In the genomic region with DNA sequence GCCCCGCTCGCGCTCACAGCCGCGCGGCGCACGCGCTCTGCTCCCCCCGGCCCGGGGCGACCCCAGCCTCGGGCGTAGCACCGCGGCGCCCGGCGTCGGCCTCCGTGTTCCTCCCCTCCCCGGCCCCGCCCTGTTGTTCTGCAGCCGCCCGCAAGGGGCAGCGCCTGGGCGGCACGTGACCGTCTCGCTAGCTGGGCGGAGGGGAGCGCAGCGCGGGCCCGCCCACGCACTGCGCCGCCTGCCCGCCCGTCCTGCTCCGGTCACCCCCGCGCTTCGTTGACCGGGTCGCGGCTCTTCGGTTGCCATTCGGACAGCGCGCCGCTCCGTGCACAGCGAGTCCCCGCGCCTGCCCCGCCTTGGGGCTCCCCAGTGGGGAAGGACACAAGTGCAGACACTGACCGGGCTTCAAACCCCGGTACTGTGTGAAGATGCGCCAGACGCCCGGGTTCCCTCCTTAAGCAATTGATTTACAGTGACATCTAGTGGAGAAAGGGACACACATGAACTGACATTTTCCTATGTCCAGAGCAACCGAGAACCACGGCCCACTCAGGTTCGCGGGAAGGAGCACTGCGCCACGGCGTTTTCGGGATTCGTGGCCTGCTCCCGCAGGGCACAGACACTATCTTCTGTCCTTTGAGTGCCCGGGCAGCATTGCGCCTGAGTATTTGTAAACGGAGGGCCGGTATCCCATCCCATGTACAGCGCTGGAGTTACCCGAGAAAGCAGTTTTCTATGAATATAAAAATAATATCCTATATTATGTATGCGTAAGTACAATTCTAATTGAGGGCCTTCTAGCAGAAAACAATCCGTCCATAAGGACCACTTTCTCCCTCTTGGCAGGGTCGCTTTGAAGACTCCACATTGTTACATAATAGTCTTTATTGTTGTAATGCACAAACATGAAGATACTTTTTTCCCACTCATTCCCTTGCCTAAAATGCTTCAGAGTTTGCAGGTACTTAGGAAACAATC, we compare ENCODE assay signal across 1 cellular context.
TF ChIP-seq lines count a peak whose summit lies in the region.

No MANE protein-coding gene starts in this region.

TF ChIP-seq in K562, 482 proteins besides CTCF, POLR2A, EP300 and RAD21 (continued from another document and continues in another):
- TF ChIP-seq ETS1 (conservative IDR thresholded peaks at IDR 0.05; ENCODE audit: control insufficient read depth, low read depth, low read length) = peak; percentile 17; the same call in 1 of the 2 replicates
- TF ChIP-seq HCFC1 (IDR thresholded peaks at IDR 0.05; ENCODE audit: low read depth, low read length) = peak; percentile 52; the same call in 1 of the 2 replicates
- TF ChIP-seq, protein P1, sequence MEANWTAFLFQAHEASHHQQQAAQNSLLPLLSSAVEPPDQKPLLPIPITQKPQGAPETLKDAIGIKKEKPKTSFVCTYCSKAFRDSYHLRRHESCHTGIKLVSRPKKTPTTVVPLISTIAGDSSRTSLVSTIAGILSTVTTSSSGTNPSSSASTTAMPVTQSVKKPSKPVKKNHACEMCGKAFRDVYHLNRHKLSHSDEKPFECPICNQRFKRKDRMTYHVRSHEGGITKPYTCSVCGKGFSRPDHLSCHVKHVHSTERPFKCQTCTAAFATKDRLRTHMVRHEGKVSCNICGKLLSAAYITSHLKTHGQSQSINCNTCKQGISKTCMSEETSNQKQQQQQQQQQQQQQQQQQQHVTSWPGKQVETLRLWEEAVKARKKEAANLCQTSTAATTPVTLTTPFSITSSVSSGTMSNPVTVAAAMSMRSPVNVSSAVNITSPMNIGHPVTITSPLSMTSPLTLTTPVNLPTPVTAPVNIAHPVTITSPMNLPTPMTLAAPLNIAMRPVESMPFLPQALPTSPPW (CRISPR knock-in tag; IDR thresholded peaks at IDR 0.05) = peak; percentile 97
- TF ChIP-seq ZNF511 (CRISPR knock-in tag; IDR thresholded peaks at IDR 0.05) = peak; percentile 77
- TF ChIP-seq ZBTB11 (CRISPR knock-in tag; IDR thresholded peaks at IDR 0.05) = peak in 1 of 3 experiments; percentile 53; a peak in 2 of 6 replicates
- peak; percentile 90 for TF ChIP-seq SP1 (CRISPR knock-in tag; IDR thresholded peaks at IDR 0.05)
- no peak for TF ChIP-seq SREBF1 (IDR thresholded peaks at IDR 0.05; ENCODE audit: borderline replicate concordance, low read depth, low read length)
- TF ChIP-seq ZMIZ1 (IDR thresholded peaks at IDR 0.05; ENCODE audit: low read depth in 2 of 2, low read length in 2 of 2) = no peak; a peak in 1 of 4 replicates
- TF ChIP-seq MTA1 (IDR thresholded peaks at IDR 0.05; ENCODE audit: borderline replicate concordance) = peak; percentile 43; the same call in 1 of the 2 replicates
- TF ChIP-seq, protein P2, sequence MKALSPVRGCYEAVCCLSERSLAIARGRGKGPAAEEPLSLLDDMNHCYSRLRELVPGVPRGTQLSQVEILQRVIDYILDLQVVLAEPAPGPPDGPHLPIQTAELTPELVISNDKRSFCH (CRISPR knock-in tag; IDR thresholded peaks at IDR 0.05) = no peak
- TF ChIP-seq, protein P2 (tag; IDR thresholded peaks at IDR 0.05) = peak; percentile 84
- TF ChIP-seq ELF1 (tag; IDR thresholded peaks at IDR 0.05) = no peak
- TF ChIP-seq, protein P3, sequence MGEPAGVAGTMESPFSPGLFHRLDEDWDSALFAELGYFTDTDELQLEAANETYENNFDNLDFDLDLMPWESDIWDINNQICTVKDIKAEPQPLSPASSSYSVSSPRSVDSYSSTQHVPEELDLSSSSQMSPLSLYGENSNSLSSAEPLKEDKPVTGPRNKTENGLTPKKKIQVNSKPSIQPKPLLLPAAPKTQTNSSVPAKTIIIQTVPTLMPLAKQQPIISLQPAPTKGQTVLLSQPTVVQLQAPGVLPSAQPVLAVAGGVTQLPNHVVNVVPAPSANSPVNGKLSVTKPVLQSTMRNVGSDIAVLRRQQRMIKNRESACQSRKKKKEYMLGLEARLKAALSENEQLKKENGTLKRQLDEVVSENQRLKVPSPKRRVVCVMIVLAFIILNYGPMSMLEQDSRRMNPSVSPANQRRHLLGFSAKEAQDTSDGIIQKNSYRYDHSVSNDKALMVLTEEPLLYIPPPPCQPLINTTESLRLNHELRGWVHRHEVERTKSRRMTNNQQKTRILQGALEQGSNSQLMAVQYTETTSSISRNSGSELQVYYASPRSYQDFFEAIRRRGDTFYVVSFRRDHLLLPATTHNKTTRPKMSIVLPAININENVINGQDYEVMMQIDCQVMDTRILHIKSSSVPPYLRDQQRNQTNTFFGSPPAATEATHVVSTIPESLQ (CRISPR knock-in tag; IDR thresholded peaks at IDR 0.05) = 0 out of 2 replicates have a peak, but pooled peaks have one; percentile 33
- TF ChIP-seq RBM34 (IDR thresholded peaks at IDR 0.05; ENCODE audit: borderline replicate concordance, insufficient read depth, low read length) = no peak
- 0 out of 2 replicates have a peak, but pooled peaks have one; percentile 15 for TF ChIP-seq ZNF583 (CRISPR knock-in tag; IDR thresholded peaks at IDR 0.05)
- TF ChIP-seq USF2 (CRISPR knock-in tag; IDR thresholded peaks at IDR 0.05) = peak; percentile 96
- TF ChIP-seq TCF15 (CRISPR knock-in tag; IDR thresholded peaks at IDR 0.05) = no peak
- TF ChIP-seq PRDM10 (IDR thresholded peaks at IDR 0.05; ENCODE audit: partially characterized antibody) = peak; percentile 77
- TF ChIP-seq ZFPM2 (CRISPR knock-in tag; IDR thresholded peaks at IDR 0.05) = no peak
- TF ChIP-seq ARID3A (IDR thresholded peaks at IDR 0.05; ENCODE audit: borderline replicate concordance, low read depth, low read length) = no peak
- peak; percentile 96; the same call in 1 of the 2 replicates for TF ChIP-seq FOXP4 (CRISPR knock-in tag; IDR thresholded peaks at IDR 0.05; ENCODE audit: borderline replicate concordance)
